ENCODE assay signal across 24 cellular contexts in the genomic region with DNA sequence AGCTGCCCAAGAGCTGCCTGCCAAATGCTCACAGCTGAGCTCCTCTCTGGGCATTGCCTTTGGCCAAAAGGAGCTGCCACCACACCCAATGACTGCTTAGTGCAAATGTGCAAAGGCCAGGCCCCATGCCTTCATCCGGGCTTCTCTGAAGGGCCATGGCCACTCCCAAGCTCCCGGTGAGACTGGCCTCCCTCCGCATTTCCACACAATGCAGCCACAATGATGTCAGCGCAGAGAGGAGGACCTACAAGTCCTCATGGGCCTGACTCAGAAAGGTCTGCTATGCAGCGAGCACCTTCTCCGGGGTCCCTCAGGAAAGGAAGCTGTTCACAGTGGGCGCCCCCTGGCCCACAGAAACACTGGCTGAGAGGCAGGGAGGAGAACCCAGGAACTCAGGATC. TPM values are rescaled to one million over a fixed set of nuclear protein-coding genes. Genes with fewer than 3 reads are reported as not detected.
"Had no signal": no experiment of that assay in that cellular context is flagged by ENCODE, and none has a peak within 500 bp of the region (broad histone marks: within the 10 kb centered on the region; RNA-seq: fewer than 3 reads in every experiment).

No MANE protein-coding gene starts in this region.

- H3K27me3 ChIP-seq: brain microvascular endothelial cell, tibial artery, uterus had no signal

- H3K4me1 ChIP-seq: left ventricle myocardium inferior, tibial artery, uterus had no signal

- H3K27me3 Mint-ChIP-seq: activated naive CD8-positive, alpha-beta T cell; stimulated activated naive B cell treated with anti-CD40 and anti-IgM and Interleukin-4, amounts not matched to agents 10 μg/mL and 1 μg/mL and 100 μg/mL, for 72 hours had no signal

- H3K4me3 Mint-ChIP-seq: activated CD8-positive, alpha-beta T cell treated with anti-CD3 and anti-CD28 coated beads for 36 hours; activated naive CD8-positive, alpha-beta T cell; activated T-cell treated with anti-CD3 and anti-CD28 coated beads, Interleukin-2, amount 50 U/mL, for 72 hours; memory B cell; stimulated activated naive B cell treated with anti-CD40 and anti-IgM and Interleukin-4, amounts not matched to agents 10 μg/mL and 1 μg/mL and 100 μg/mL, for 72 hours had no signal

- H3K36me3 ChIP-seq: left ventricle myocardium inferior, tibial artery, uterus had no signal

- H3K4me1 Mint-ChIP-seq: memory B cell; stimulated activated naive B cell treated with anti-CD40 and anti-IgM and Interleukin-4, amounts not matched to agents 10 μg/mL and 1 μg/mL and 100 μg/mL, for 72 hours had no signal

- H3K9me3 Mint-ChIP-seq: activated CD8-positive, alpha-beta T cell treated with anti-CD3 and anti-CD28 coated beads for 36 hours; activated T-cell treated with anti-CD3 and anti-CD28 coated beads, Interleukin-2, amount 50 U/mL, for 72 hours; memory B cell; stimulated activated naive B cell treated with anti-CD40 and anti-IgM and Interleukin-4, amounts not matched to agents 10 μg/mL and 1 μg/mL and 100 μg/mL, for 72 hours had no signal

- DNase-seq: activated CD4-positive, alpha-beta T cell treated with anti-CD3 and anti-CD28 coated beads for 4 hours; activated CD8-positive, alpha-beta memory T cell treated with anti-CD3 and anti-CD28 coated beads, Interleukin-2, amount 50 U/mL, for 48 hours; activated CD8-positive, alpha-beta T cell treated with anti-CD3 and anti-CD28 coated beads for 36 hours; activated gamma-delta T cell treated with Interleukin-2 at 50 U/mL for 16 hours; activated T-cell treated with anti-CD3 and anti-CD28 coated beads, Interleukin-2, amount 50 U/mL, for 72 hours; amygdala; brain microvascular endothelial cell; cerebellar nuclear complex; dermis blood vessel endothelial cell; hippocampal formation; kidney; left ventricle myocardium inferior; stimulated activated CD4-positive, alpha-beta T cell treated with anti-CD3 and anti-CD28 coated beads, Interleukin-2, amount 100 ng/mL, for 48 hours; stimulated activated naive B cell treated with anti-CD40 and anti-IgM and Interleukin-4, amounts not matched to agents 10 μg/mL and 1 μg/mL and 100 μg/mL, for 72 hours; T-helper 2 cell; tibial artery; uterus had no signal

- ATAC-seq: activated CD8-positive, alpha-beta T cell treated with anti-CD3 and anti-CD28 coated beads for 36 hours; activated T-cell treated with anti-CD3 and anti-CD28 coated beads, Interleukin-2, amount 50 U/mL, for 72 hours; stimulated activated naive B cell treated with anti-CD40 and anti-IgM and Interleukin-4, amounts not matched to agents 10 μg/mL and 1 μg/mL and 100 μg/mL, for 72 hours had no signal

- H3K4me3 ChIP-seq: left ventricle myocardium inferior, tibial artery, uterus had no signal

- H3K9me3 ChIP-seq: left ventricle myocardium inferior, tibial artery, uterus had no signal

- H3K27ac ChIP-seq: brain microvascular endothelial cell, left ventricle myocardium inferior, tibial artery, uterus had no signal

- H3K27ac Mint-ChIP-seq: activated CD8-positive, alpha-beta T cell treated with anti-CD3 and anti-CD28 coated beads for 36 hours; activated naive CD8-positive, alpha-beta T cell; activated T-cell treated with anti-CD3 and anti-CD28 coated beads, Interleukin-2, amount 50 U/mL, for 72 hours; memory B cell; stimulated activated naive B cell treated with anti-CD40 and anti-IgM and Interleukin-4, amounts not matched to agents 10 μg/mL and 1 μg/mL and 100 μg/mL, for 72 hours had no signal

- FAIRE-seq: kidney had no signal

- H3K36me3 Mint-ChIP-seq: activated naive CD8-positive, alpha-beta T cell; memory B cell had no signal

RNA-seq across cellular contexts. Expression of a gene that starts 23.1 kb away (rescaled TPM):
- total RNA-seq: activated CD8-positive, alpha-beta T cell treated with anti-CD3 and anti-CD28 coated beads for 36 hours; activated T-cell treated with anti-CD3 and anti-CD28 coated beads, Interleukin-2, amount 50 U/mL, for 72 hours; dermis blood vessel endothelial cell; epithelial cell of proximal tubule; fibroblast of villous mesenchyme; glomerular endothelial cell; kidney; osteocyte; uterus had no signal
- polyA plus RNA-seq: neural cell had no signal
